In genomic region chrX:112653017-112653416, GRCh38 we compare ENCODE assay signal across 29 cellular contexts. TPM values are rescaled to one million over a fixed set of nuclear protein-coding genes. Genes with fewer than 3 reads are reported as not detected.
A peak's percentile ranks its signal among the peaks of the same experiment; 100 is the strongest.
DNase-seq lines count a peak whose midpoint lies in the region; ATAC-seq, FAIRE-seq and TF ChIP-seq lines count a peak whose summit lies in the region.
"Had no signal": no experiment of that assay in that cellular context is flagged by ENCODE, and none has a peak within 500 bp of the region (broad histone marks: within the 10 kb centered on the region; RNA-seq: fewer than 3 reads in every experiment).

No MANE protein-coding gene starts in this region.

- TF ChIP-seq POLR2A in A549 (IDR thresholded peaks at IDR 0.05; ENCODE audit: low read length) (no peak), K562 (conservative IDR thresholded peaks at IDR 0.05) (no peak)

- no peaks in the 10 kb centered on the region for H3K27me3 Mint-ChIP-seq in activated CD8-positive, alpha-beta memory T cell treated with anti-CD3 and anti-CD28 coated beads, Interleukin-2, amount 10 ng/mL, durations not matched to agents 7 days and 5 days
- H3K27me3 Mint-ChIP-seq: CD4-positive, alpha-beta memory T cell; CD4-positive, CD25-positive, alpha-beta regulatory T cell had no signal

- CTCF ChIA-PET in A549 (lab: Yijun Ruan, JAX) (no interaction called here), HEK293 (lab: Yijun Ruan, JAX) (interaction anchor here (0.9 to 1.6 kb wide), 2 partner anchors 10 to 12 kb away, joined by 3 to 4 read pairs; no protein-coding TSS in a partner anchor), K562 (lab: Yijun Ruan, JAX; ENCODE audit: low intra/inter-chr PET ratio) (no interaction called here)
- CTCF ChIA-PET in activated CD8-positive, alpha-beta memory T cell treated with anti-CD3 and anti-CD28 coated beads, Interleukin-2, amount 10 ng/mL, durations not matched to agents 7 days and 5 days (lab: Charles Lee) = no interaction called here

- WGBS in A549 (ENCODE audit: missing lambda C conversion rate) = 4% methylated on average over 3 of the region's 3 CpGs
- 0% methylated on average over 3 of the region's 3 CpGs for WGBS in K562 (ENCODE audit: insufficient coverage, low coverage, missing lambda C conversion rate)

- TF ChIP-seq CTCF in A549 (IDR thresholded peaks at IDR 0.05) (no peak), HEK293 (tag by site-specific recombination; IDR thresholded peaks at IDR 0.05) (no peak), K562 (IDR thresholded peaks at IDR 0.05 in 2 of 3, conservative IDR thresholded peaks at IDR 0.05 in 1 of 3; ENCODE audit: insufficient read depth in 2 of 3, low read depth in 1 of 3, low read length in 3 of 3) (no peak)

- H3K4me1 ChIP-seq in A549 (no peaks in the 10 kb centered on the region), HEK293 (ENCODE audit: control insufficient read depth, insufficient read depth, low read length) (no peaks in the 10 kb centered on the region), K562 (replicated peaks in 1 of 2; ENCODE audit: control insufficient read depth in 2 of 2, insufficient read depth in 2 of 2, low read length in 2 of 2) (no peaks in the 10 kb centered on the region)
- H3K4me1 ChIP-seq: BE2C, BLaER1 had no signal

- H3K4me3 ChIP-seq in A549 (no peak overlapping the region), HEK293 (ENCODE audit: low read depth, low read length) (no peak overlapping the region), K562 (no peak overlapping the region)
- H3K4me3 ChIP-seq: BLaER1, GM12878 had no signal

- H3K9me3 ChIP-seq in A549 (no peaks in the 10 kb centered on the region), HEK293 (ENCODE audit: control insufficient read depth, insufficient read depth, low read depth, low read length) (peaks cover 2% of the 10 kb centered on the region), K562 (replicated peaks; ENCODE audit: control insufficient read depth, insufficient read depth, low read depth, low read length) (no peaks in the 10 kb centered on the region)
- H3K9me3 ChIP-seq: BE2C had no signal

- ATAC-seq in A549 = no peak
- ATAC-seq in K562 = no peak
- no peak for ATAC-seq in GM18861 (IDR thresholded peaks at IDR 0.05; ENCODE audit: unreplicated experiment)
- no peak for ATAC-seq in activated CD8-positive, alpha-beta memory T cell treated with anti-CD3 and anti-CD28 coated beads, Interleukin-2, amount 10 ng/mL, durations not matched to agents 7 days and 5 days
- ATAC-seq: GM12878 had no signal

- H3K27ac ChIP-seq in A549 = no peak overlapping the region
- no peak overlapping the region for H3K27ac ChIP-seq in HEK293 (ENCODE audit: extremely low read depth, low read depth, low read length)
- H3K27ac ChIP-seq in K562 (ENCODE audit: extremely low read depth, low read depth, low read length) = no peak overlapping the region
- H3K27ac ChIP-seq: 22Rv1, BLaER1 had no signal

- H2AFZ ChIP-seq in K562 (ENCODE audit: low read depth, low read length) = no peak overlapping the region

- H3K9ac ChIP-seq in K562 (ENCODE audit: insufficient read depth in 1 of 2, low read depth in 2 of 2, low read length in 2 of 2) = no peak overlapping the region
- H3K9ac ChIP-seq: BLaER1 had no signal

- peaks cover 7% of the 10 kb centered on the region for H3K9me3 Mint-ChIP-seq in activated CD8-positive, alpha-beta memory T cell treated with anti-CD3 and anti-CD28 coated beads, Interleukin-2, amount 10 ng/mL, durations not matched to agents 7 days and 5 days (ENCODE audit: low read depth)

- intact Hi-C loops in K562 (cut with micrococcal nuclease) = no loop called here

- POLR2A ChIA-PET in A549 (lab: Yijun Ruan, JAX) = no interaction called here
- POLR2A ChIA-PET in HEK293 (lab: Yijun Ruan, JAX) = no interaction called here
- POLR2A ChIA-PET in K562 (lab: Yijun Ruan, JAX) = no interaction called here

- H3K36me3 Mint-ChIP-seq in activated CD8-positive, alpha-beta memory T cell treated with anti-CD3 and anti-CD28 coated beads, Interleukin-2, amount 10 ng/mL, durations not matched to agents 7 days and 5 days = no peaks in the 10 kb centered on the region
- H3K36me3 Mint-ChIP-seq: CD14-positive monocyte; CD4-positive, CD25-positive, alpha-beta regulatory T cell had no signal

- H3K4me1 Mint-ChIP-seq in activated CD8-positive, alpha-beta memory T cell treated with anti-CD3 and anti-CD28 coated beads, Interleukin-2, amount 10 ng/mL, durations not matched to agents 7 days and 5 days = no peaks in the 10 kb centered on the region
- H3K4me1 Mint-ChIP-seq: CD14-positive monocyte; CD4-positive, alpha-beta memory T cell; CD4-positive, CD25-positive, alpha-beta regulatory T cell; CD8-positive, alpha-beta memory T cell had no signal

- TF ChIP-seq RAD21 in A549 (conservative IDR thresholded peaks at IDR 0.05 in 1 of 2, IDR thresholded peaks at IDR 0.05 in 1 of 2) (no peak), K562 (CRISPR knock-in tag; conservative IDR thresholded peaks at IDR 0.05 in 1 of 2, IDR thresholded peaks at IDR 0.05 in 1 of 2) (no peak)

- no peak overlapping the region for H3K27ac Mint-ChIP-seq in activated CD8-positive, alpha-beta memory T cell treated with anti-CD3 and anti-CD28 coated beads, Interleukin-2, amount 10 ng/mL, durations not matched to agents 7 days and 5 days
- H3K27ac Mint-ChIP-seq: CD14-positive monocyte; CD4-positive, alpha-beta memory T cell; CD4-positive, CD25-positive, alpha-beta regulatory T cell; CD8-positive, alpha-beta memory T cell had no signal

- no peaks in the 10 kb centered on the region for H3K36me3 ChIP-seq in HEK293 (ENCODE audit: control insufficient read depth in 2 of 2, insufficient read depth in 1 of 2, low read length in 2 of 2)
- no peaks in the 10 kb centered on the region for H3K36me3 ChIP-seq in K562 (ENCODE audit: control insufficient read depth, insufficient read depth, low read length)
- H3K36me3 ChIP-seq: BE2C, BLaER1 had no signal

- no peaks in the 10 kb centered on the region for H3K27me3 ChIP-seq in K562 (ENCODE audit: control insufficient read depth in 2 of 2, insufficient read depth in 2 of 2, low read length in 2 of 2)
- H3K27me3 ChIP-seq: BE2C had no signal

- no TSS peak for BruUV-seq in K562 (replicated peaks; lab: Mats Ljungman, UMichigan)

- H4K20me1 ChIP-seq in K562 (replicated peaks; ENCODE audit: control insufficient read depth, insufficient read depth, low read length) = no peaks in the 10 kb centered on the region
- H4K20me1 ChIP-seq: BLaER1 had no signal

- DNase-seq in A549 (ENCODE audit: low read depth in 1 of 2, low spot score in 1 of 2) (no peak), K562 (ENCODE audit: extremely low read depth in 1 of 4, low spot score in 3 of 4) (no peak)
- DNase-seq in activated CD8-positive, alpha-beta memory T cell treated with anti-CD3 and anti-CD28 coated beads, Interleukin-2, amount 10 ng/mL, durations not matched to agents 7 days and 5 days = no peak
- DNase-seq: ACHN; BE2C; C1 segment of cervical spinal cord; CD4-positive, alpha-beta memory T cell; CD4-positive, CD25-positive, alpha-beta regulatory T cell; CD8-positive, alpha-beta memory T cell; COR-L47; DMS 273 treated with DMSO at 0.1 percent for 48 hours; DMS153; DMS53; DMS79; DND-41; EL; GDM1 had no signal

- no peak overlapping the region for H3K4me3 Mint-ChIP-seq in activated CD8-positive, alpha-beta memory T cell treated with anti-CD3 and anti-CD28 coated beads, Interleukin-2, amount 10 ng/mL, durations not matched to agents 7 days and 5 days
- H3K4me3 Mint-ChIP-seq: CD14-positive monocyte; CD4-positive, alpha-beta memory T cell; CD4-positive, CD25-positive, alpha-beta regulatory T cell; CD8-positive, alpha-beta memory T cell had no signal

- H3K79me2 ChIP-seq in K562 (ENCODE audit: control insufficient read depth, insufficient read depth, low read length) = no peaks in the 10 kb centered on the region

- in situ Hi-C loops in K562 (cut with MboI) = no loop called here

- H3K4me2 ChIP-seq in A549 = no peak overlapping the region
- H3K4me2 ChIP-seq in K562 (ENCODE audit: insufficient read depth, low read length) = no peak overlapping the region
- H3K4me2 ChIP-seq: BLaER1 had no signal

- TF ChIP-seq EP300 in A549 (IDR thresholded peaks at IDR 0.05) (no peak), K562 (IDR thresholded peaks at IDR 0.05; ENCODE audit: low read length) (no peak)

- peak; percentile 36 for FAIRE-seq in A549 (lab: Jason Lieb, UNC)
- no peak for FAIRE-seq in K562 (lab: Jason Lieb, UNC)
- FAIRE-seq: GM12878, GM12892, GM18507 had no signal

- no peaks in the 10 kb centered on the region for H3K9me1 ChIP-seq in K562 (ENCODE audit: control insufficient read depth, insufficient read depth, low read length)

TF ChIP-seq in A549, 52 proteins besides CTCF, POLR2A, EP300 and RAD21 (continues in another document):
- TF ChIP-seq ESRRA (IDR thresholded peaks at IDR 0.05; ENCODE audit: borderline replicate concordance, low read length) = no peak

TF ChIP-seq in K562, 482 proteins besides CTCF, POLR2A, EP300 and RAD21 (continues in another document):
- TF ChIP-seq SIN3A (IDR thresholded peaks at IDR 0.05; ENCODE audit: borderline replicate concordance in 2 of 2, control insufficient read depth in 1 of 2, low read depth in 2 of 2, low read length in 2 of 2) (no peak), CEBPB (tag; IDR thresholded peaks at IDR 0.05) (peak; percentile 40; the same call in 1 of the 2 replicates)

RNA-seq across cellular contexts. Expression of gene LHFPL1, which starts 26.7 kb away (rescaled TPM):
- polyA plus RNA-seq in A549 (2011; rRNA removed) = not detected in 2 replicates
- not detected in 2 replicates for polyA plus RNA-seq in A549 (2012; cell fraction: cytosol; rRNA removed)
- polyA plus RNA-seq in A549 (2012; cell fraction: nucleus; rRNA removed) = not detected in 2 replicates
- polyA plus RNA-seq in A549 (2017; fragmentation: RNase III; extraction: RNeasy Plus Mini Kit Qiagen cat#74134 plus additional on column Dnase treatment) = not detected in 3 replicates
- polyA minus RNA-seq in A549 (2011; rRNA and poly(A)+ RNA removed) = not detected in 2 replicates
- not detected in 2 replicates for total RNA-seq in K562 (2011; cell fraction: chromatin; rRNA removed; ENCODE audit: low replicate concordance)
- total RNA-seq in K562 (2011; cell fraction: nucleolus; rRNA removed) = not detected in 2 replicates
- total RNA-seq in K562 (2011; cell fraction: nucleoplasm; rRNA removed) = not detected in 2 replicates
- total RNA-seq in K562 (2014; rRNA removed) = not detected in 2 replicates
- not detected in 2 replicates for total RNA-seq in K562 (2014; rRNA removed; fragmentation: Illumina TruSeq; extraction: Trizol)
- not detected in 2 replicates for total RNA-seq in K562 (2015; rRNA removed; fragmentation: Illumina TruSeq; extraction: Trizol)
- not detected in 2 replicates for total RNA-seq in K562 (2021)
- polyA plus RNA-seq in K562 (2011; rRNA removed) = not detected in 2 replicates
- not detected in 2 replicates for polyA plus RNA-seq in K562 (2011; cell fraction: cytosol; rRNA removed)
- not detected in 2 replicates for polyA plus RNA-seq in K562 (2011; cell fraction: nucleus; rRNA removed)
- not detected in 2 replicates for polyA plus RNA-seq in K562 (2012)
- polyA plus RNA-seq in K562 (2014; fragmentation: Illumina TruSeq; extraction: Trizol) = not detected in 2 replicates
- polyA plus RNA-seq in K562 (2014; fragmentation: Nextera tagmentation; extraction: Ambion mirVana) = not detected
- not detected in 2 replicates for polyA plus RNA-seq in K562 (2014; rRNA removed)
- not detected in 2 replicates for polyA minus RNA-seq in K562 (2011; rRNA and poly(A)+ RNA removed)
- polyA minus RNA-seq in K562 (2011; cell fraction: cytosol; rRNA and poly(A)+ RNA removed) = not detected in 2 replicates
- polyA minus RNA-seq in K562 (2011; cell fraction: nucleus; rRNA and poly(A)+ RNA removed) = not detected in 2 replicates
- total RNA-seq in activated CD8-positive, alpha-beta memory T cell treated with anti-CD3 and anti-CD28 coated beads, Interleukin-2, amount 10 ng/mL, durations not matched to agents 7 days and 5 days = under 1 TPM in 1 of 2 experiments, not detected in 1; 0.16 TPM
- total RNA-seq: A172, A673, Daoy, G401 had no signal
- polyA plus RNA-seq: CD14-positive monocyte had no signal
